Comparison of ENCODE assay signal across 18 cellular contexts in the genomic region with DNA sequence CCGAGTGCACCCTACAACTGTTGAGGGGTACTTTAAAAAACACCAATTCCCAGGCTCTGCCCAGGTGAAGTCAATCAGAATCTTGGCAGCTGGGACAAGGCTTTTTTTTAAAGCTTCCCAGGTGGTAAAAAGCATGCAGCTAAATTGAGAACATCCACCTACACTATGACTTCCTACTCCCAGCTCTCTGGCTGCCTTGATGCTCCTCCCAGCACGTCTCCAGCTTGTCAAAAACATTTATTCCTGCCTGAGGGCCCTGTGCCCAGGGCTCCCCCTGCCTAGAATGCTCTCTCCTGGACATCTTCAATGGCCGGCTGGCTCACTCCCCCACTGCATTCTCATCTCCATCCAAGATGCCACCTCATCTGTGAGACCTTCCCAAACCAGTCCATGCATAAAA. TPM values are rescaled to one million over a fixed set of nuclear protein-coding genes. Genes with fewer than 3 reads are reported as not detected.
DNase-seq lines count a peak whose midpoint lies in the region; TF ChIP-seq lines count a peak whose summit lies in the region.
"Had no signal": no experiment of that assay in that cellular context is flagged by ENCODE, and none has a peak within 500 bp of the region (broad histone marks: within the 10 kb centered on the region; RNA-seq: fewer than 3 reads in every experiment).

No MANE protein-coding gene starts in this region.

- no peak overlapping the region for H2AFZ ChIP-seq in OCI-LY7 (ENCODE audit: low read length)
- H2AFZ ChIP-seq: PC-9 had no signal

- intact Hi-C loops in MCF 10A (cut with micrococcal nuclease) (no loop called here), breast epithelium (cut with DNase I; ENCODE audit: low total_unique reads) (no loop called here), OCI-LY7 (cut with micrococcal nuclease; ENCODE audit: unreplicated experiment) (no loop called here)

- H3K4me3 Mint-ChIP-seq in MCF 10A (ENCODE audit: unreplicated experiment), result no peak overlapping the region
- H3K4me3 Mint-ChIP-seq: nephron progenitor cell had no signal

- no peaks in the 10 kb centered on the region for H3K9me2 ChIP-seq in OCI-LY7 (ENCODE audit: insufficient read depth, low read length)

- no peaks in the 10 kb centered on the region for H3K9me3 Mint-ChIP-seq in MCF 10A (ENCODE audit: unreplicated experiment)
- H3K9me3 Mint-ChIP-seq: activated naive CD8-positive, alpha-beta T cell treated with anti-CD3 and anti-CD28 coated beads, Interleukin-2, amount 10 ng/mL, durations not matched to agents 7 days and 5 days; nephron progenitor cell had no signal

- POLR2A ChIA-PET in MCF 10A (lab: Yijun Ruan, JAX), result interaction anchor here (0.9 kb wide), 1 partner anchor 67 kb away, joined by 4 read pairs; no protein-coding TSS in a partner anchor
- POLR2A ChIA-PET in OCI-LY7 (lab: Charles Lee), result interaction anchor here (0.9 to 1.7 kb wide), 2 partner anchors 9 to 13 kb away, joined by 3 to 5 read pairs; partner anchors contain the start of gene ZBTB24

- H3K4me1 ChIP-seq in breast epithelium (no peaks in the 10 kb centered on the region), OCI-LY7 (ENCODE audit: insufficient read depth, low read length, poor library complexity, severe bottlenecking) (peaks cover 44% of the 10 kb centered on the region)

- no peaks in the 10 kb centered on the region for H3K27me3 Mint-ChIP-seq in MCF 10A (ENCODE audit: insufficient read depth, unreplicated experiment)
- H3K27me3 Mint-ChIP-seq: activated naive CD8-positive, alpha-beta T cell treated with anti-CD3 and anti-CD28 coated beads, Interleukin-2, amount 10 ng/mL, durations not matched to agents 7 days and 5 days had no signal

- TF ChIP-seq CTCF in MCF 10A (IDR thresholded peaks at IDR 0.05; ENCODE audit: unreplicated experiment) (no peak), breast epithelium (IDR thresholded peaks at IDR 0.05) (no peak), OCI-LY7 (conservative IDR thresholded peaks at IDR 0.05; ENCODE audit: low read length) (no peak)

- H3K4me1 Mint-ChIP-seq in MCF 10A (ENCODE audit: insufficient read depth, unreplicated experiment), result peaks cover 6% of the 10 kb centered on the region

- CTCF ChIA-PET in MCF 10A (lab: Yijun Ruan, JAX) (interaction anchor here (0.5 to 1.7 kb wide), 2 partner anchors 285 to 640 kb away, joined by 3 to 4 read pairs; no protein-coding TSS in a partner anchor), OCI-LY7 (lab: Charles Lee; ENCODE audit: unreplicated experiment) (no interaction called here)

- H3K27ac ChIP-seq in breast epithelium (no peak overlapping the region), OCI-LY7 (ENCODE audit: low read depth, low read length, poor library complexity, severe bottlenecking) (no peak overlapping the region), temporal lobe (ENCODE audit: low read depth, low read length) (peak overlapping the region; percentile 28)
- H3K27ac ChIP-seq: KMS-11, PC-9, stomach had no signal

- no peaks in the 10 kb centered on the region for H3K9me3 ChIP-seq in breast epithelium
- no peaks in the 10 kb centered on the region for H3K9me3 ChIP-seq in OCI-LY7 (ENCODE audit: low read length)
- H3K9me3 ChIP-seq: stomach had no signal

- H3K4me3 ChIP-seq in breast epithelium (no peak overlapping the region), OCI-LY7 (ENCODE audit: low read depth, low read length, poor library complexity, severe bottlenecking) (no peak overlapping the region)
- H3K4me3 ChIP-seq: PC-9, stomach had no signal

- no peak for TF ChIP-seq POLR2A in breast epithelium (IDR thresholded peaks at IDR 0.05)

- H3K36me3 ChIP-seq in breast epithelium, result peaks cover 11% of the 10 kb centered on the region
- peaks cover 100% of the 10 kb centered on the region for H3K36me3 ChIP-seq in OCI-LY7 (ENCODE audit: insufficient read depth, low read length)

- H3K36me3 Mint-ChIP-seq in MCF 10A (ENCODE audit: insufficient read depth, unreplicated experiment), result peaks cover 61% of the 10 kb centered on the region

- peak overlapping the region; percentile 43 for H3K27ac Mint-ChIP-seq in MCF 10A (ENCODE audit: low read depth, unreplicated experiment)
- H3K27ac Mint-ChIP-seq: nephron progenitor cell had no signal

- no peak for DNase-seq in MCF 10A (ENCODE audit: unreplicated experiment)
- no peak for DNase-seq in breast epithelium (ENCODE audit: low spot score in 2 of 2)
- no peak for DNase-seq in OCI-LY7 (ENCODE audit: low spot score)
- peak; percentile 14 for DNase-seq in ecto neural progenitor cell (ENCODE audit: low spot score)
- no peak for DNase-seq in SIG-M5 (lab: John Stamatoyannopoulos, UW)
- DNase-seq in SHP77 (lab: John Stamatoyannopoulos, UW), result no peak
- DNase-seq: activated naive CD8-positive, alpha-beta T cell treated with anti-CD3 and anti-CD28 coated beads, Interleukin-2, amount 10 ng/mL, durations not matched to agents 7 days and 5 days; glutamatergic neuron; left cardiac atrium; NCI-H1048; NCI-H1930; NCI-H226; nephron progenitor cell; PC-9; stomach; trophoblast cell had no signal

- H3K79me2 ChIP-seq in OCI-LY7 (ENCODE audit: insufficient read depth, low read depth, low read length), result peaks cover 49% of the 10 kb centered on the region

- H3K4me2 ChIP-seq in OCI-LY7 (ENCODE audit: low read length), result peak overlapping the region; percentile 12; the same call in 1 of the 2 replicates
- H3K4me2 ChIP-seq: KMS-11, PC-9 had no signal

- H3K27me3 ChIP-seq in breast epithelium, result no peaks in the 10 kb centered on the region
- H3K27me3 ChIP-seq: stomach had no signal

- peaks cover 33% of the 10 kb centered on the region for H4K20me1 ChIP-seq in OCI-LY7 (ENCODE audit: insufficient read depth, low read length)

- no TSS peak for BruUV-seq in MCF 10A (replicated peaks; lab: Mats Ljungman, UMichigan)
- BruUV-seq in OCI-LY7 (replicated peaks; lab: Mats Ljungman, UMichigan), result no TSS peak

RNA-seq across cellular contexts. Expression of gene ZBTB24, which starts 9.9 kb away (rescaled TPM):
- 9.6 and 10.4 TPM in 2 replicates for total RNA-seq in MCF 10A (2022)
- 10 to 100 TPM in 1 of 3 donors, 1 to 10 TPM in 2; 9.1 to 13.8 (median 9.8) TPM for total RNA-seq in breast epithelium
- 13.7 and 15.3 TPM in 2 replicates for total RNA-seq in OCI-LY7 (2014; rRNA removed; shearing (Covaris generic))
- total RNA-seq in OCI-LY7 (2022), result 15.8 and 17.0 TPM in 2 replicates
- 10.3 TPM for total RNA-seq in temporal lobe

RNA-seq across cellular contexts. Expression of gene MICAL1, which starts 17.5 kb away (rescaled TPM):
- 23.2 and 35.3 TPM in 2 replicates for total RNA-seq in MCF 10A (2022)
- 10 to 100 TPM; 23.6 to 29.8 (median 25.5) TPM for total RNA-seq in breast epithelium
- total RNA-seq in OCI-LY7 (2014; rRNA removed; shearing (Covaris generic)), result 69.2 and 79.5 TPM in 2 replicates
- total RNA-seq in OCI-LY7 (2022), result 101 and 108 TPM in 2 replicates
- total RNA-seq in temporal lobe, result 29.7 TPM

RNA-seq across cellular contexts. Expression of gene SMPD2, which starts 32.6 kb away (rescaled TPM):
- total RNA-seq in MCF 10A (2022), result 17.7 and 19.9 TPM in 2 replicates
- total RNA-seq in breast epithelium, result 10 to 100 TPM in 2 of 3 donors, 1 to 10 TPM in 1; 8.5 to 26.2 (median 12.1) TPM
- total RNA-seq in OCI-LY7 (2014; rRNA removed; shearing (Covaris generic)), result 18.4 and 24.4 TPM in 2 replicates
- total RNA-seq in OCI-LY7 (2022), result 14.3 and 15.9 TPM in 2 replicates
- 3.4 TPM for total RNA-seq in temporal lobe

RNA-seq across cellular contexts. Expression of gene PPIL6, which starts 32.7 kb away (rescaled TPM):
- 3.9 and 6.5 TPM in 2 replicates for total RNA-seq in MCF 10A (2022)
- total RNA-seq in breast epithelium, result 10 to 100 TPM in 1 of 3 donors, 1 to 10 TPM in 2; 2.6 to 16.5 (median 2.9) TPM
- 0.15 and 1.6 TPM in 2 replicates for total RNA-seq in OCI-LY7 (2014; rRNA removed; shearing (Covaris generic))
- total RNA-seq in OCI-LY7 (2022), result 1.3 and 1.7 TPM in 2 replicates
- 21.1 TPM for total RNA-seq in temporal lobe
